In genomic region chr7:30349170-30349569, GRCh38 we compare ENCODE assay signal across 12 cellular contexts.
DNase-seq lines count a peak whose midpoint lies in the region; ATAC-seq and TF ChIP-seq lines count a peak whose summit lies in the region.
"Had no signal": no experiment of that assay in that cellular context is flagged by ENCODE, and none has a peak within 500 bp of the region (broad histone marks: within the 10 kb centered on the region; RNA-seq: fewer than 3 reads in every experiment).

No MANE protein-coding gene starts in this region.

- H3K36me3 Mint-ChIP-seq in T-helper 2 cell treated with Interferon-gamma antibody and Interleukin-4, amounts not matched to agents 5 μg/mL and 100 μg/mL, for 36 hours (ENCODE audit: low read depth), result peaks cover 5% of the 10 kb centered on the region
- H3K36me3 Mint-ChIP-seq in naive thymus-derived CD4-positive, alpha-beta T cell, result peaks cover 0 to 2% (median 0%) of the 10 kb centered on the region in 5 donors

- ATAC-seq in naive thymus-derived CD4-positive, alpha-beta T cell, result no peak

- H3K4me1 ChIP-seq in OCI-LY1 (ENCODE audit: insufficient read depth, low read length, severe bottlenecking) (peaks cover 79% of the 10 kb centered on the region), esophagus squamous epithelium (peaks cover 5 to 68% (median 14%) of the 10 kb centered on the region in 3 donors), tibial nerve (peaks cover 0 to 46% (median 9%) of the 10 kb centered on the region in 4 donors)
- peaks cover 18 to 25% of the 10 kb centered on the region in 2 donors for H3K4me1 ChIP-seq in naive thymus-derived CD4-positive, alpha-beta T cell (ENCODE audit: control insufficient read depth in 2 of 2, insufficient read depth in 2 of 2, low read length in 2 of 2)

- peak overlapping the region; percentile 41; the same call in 1 of the 2 replicates for H3K9ac ChIP-seq in OCI-LY1 (ENCODE audit: low read length)

- H3K4me3 Mint-ChIP-seq in T-helper 2 cell treated with Interferon-gamma antibody and Interleukin-4, amounts not matched to agents 5 μg/mL and 100 μg/mL, for 36 hours, result no peak overlapping the region
- H3K4me3 Mint-ChIP-seq in naive thymus-derived CD4-positive, alpha-beta T cell, result no peak overlapping the region

- H3K27me3 ChIP-seq in OCI-LY1 (ENCODE audit: insufficient read depth, low read length) (no peaks in the 10 kb centered on the region), esophagus squamous epithelium (no peaks in the 10 kb centered on the region), tibial nerve (no peaks in the 10 kb centered on the region)
- H3K27me3 ChIP-seq in naive thymus-derived CD4-positive, alpha-beta T cell (ENCODE audit: control insufficient read depth in 2 of 2, insufficient read depth in 2 of 2, low read length in 2 of 2), result no peaks in the 10 kb centered on the region
- H3K27me3 ChIP-seq: breast epithelium had no signal

- H3K4me1 Mint-ChIP-seq in T-helper 2 cell treated with Interferon-gamma antibody and Interleukin-4, amounts not matched to agents 5 μg/mL and 100 μg/mL, for 36 hours (ENCODE audit: low read depth), result peaks cover 59% of the 10 kb centered on the region
- H3K4me1 Mint-ChIP-seq in naive thymus-derived CD4-positive, alpha-beta T cell, result peaks cover 30 to 69% (median 44%) of the 10 kb centered on the region in 7 donors

- TF ChIP-seq CTCF in OCI-LY1 (IDR thresholded peaks at IDR 0.05; ENCODE audit: low read length), result no peak
- no peak for TF ChIP-seq CTCF in esophagus squamous epithelium (IDR thresholded peaks at IDR 0.05)
- no peak for TF ChIP-seq CTCF in tibial nerve (IDR thresholded peaks at IDR 0.05)

- H3K9me2 ChIP-seq in OCI-LY1 (ENCODE audit: low read depth, low read length), result no peaks in the 10 kb centered on the region

- intact Hi-C loops in esophagus squamous epithelium (cut with DNase I), result no loop called here
- intact Hi-C loops in naive thymus-derived CD4-positive, alpha-beta T cell (cut with micrococcal nuclease), result loop anchor here (1.0 to 10.0 kb wide), 4 partner anchors 130 to 322 kb away; partner anchors contain the start of genes FKBP14 (in 1 of the 2), GARS1 (in 1 of the 2), MTURN (in 1 of the 2) and NOD1 (in 1 of the 2)

- POLR2A ChIA-PET in naive thymus-derived CD4-positive, alpha-beta T cell (lab: Charles Lee), result interaction anchor here (1.0 to 6.8 kb wide), 5 partner anchors 20 to 129 kb away, joined by 3 to 50 read pairs (median 7); partner anchors contain the start of genes NOD1 and ZNRF2

- H3F3A ChIP-seq in OCI-LY1 (ENCODE audit: insufficient read depth, low read length), result peaks cover 3% of the 10 kb centered on the region; the same call in 1 of the 2 replicates

- DNase-seq in T-helper 2 cell treated with Interferon-gamma antibody and Interleukin-4, amounts not matched to agents 5 μg/mL and 100 μg/mL, for 36 hours (ENCODE audit: low spot score), result no peak
- DNase-seq in T-helper 2 cell (no peak), esophagus squamous epithelium (lab: John Stamatoyannopoulos, UW) (no peak), tibial nerve (ENCODE audit: low spot score in 2 of 2) (no peak), RPMI8226 (no peak), DMS153 (lab: John Stamatoyannopoulos, UW) (no peak)
- DNase-seq in naive thymus-derived CD4-positive, alpha-beta T cell, result no peak
- DNase-seq: activated naive CD4-positive, alpha-beta T cell treated with Interleukin-2 at 50 U/mL for 16 hours; DMS 273 treated with DMSO at 0.1 percent for 48 hours; stimulated activated CD4-positive, alpha-beta T cell treated with anti-CD3 and anti-CD28 coated beads, Interleukin-12 subunit alpha, Interleukin-12 subunit beta, amount 100 ng/mL, for 4 hours had no signal

- 75 to 84% methylated on average over 3 of the region's 3 CpGs for WGBS in esophagus squamous epithelium, 2 donors
- WGBS in tibial nerve, 2 donors, result 88 to 94% methylated on average over 3 of the region's 3 CpGs

- H3K27ac ChIP-seq in OCI-LY1 (ENCODE audit: low read depth, low read length, poor library complexity, severe bottlenecking) (peak overlapping the region; percentile 84), esophagus squamous epithelium (peak overlapping the region in 3 of 4 donors; percentile 68 to 71 (median 70)), tibial nerve (peak overlapping the region in 3 of 4 donors; percentile 59 to 79 (median 66))
- H3K27ac ChIP-seq in naive thymus-derived CD4-positive, alpha-beta T cell (ENCODE audit: low read depth, low read length), result no peak overlapping the region

- no peak overlapping the region for H3K4me3 ChIP-seq in OCI-LY1 (ENCODE audit: low read depth, low read length, poor library complexity, severe bottlenecking)
- H3K4me3 ChIP-seq in esophagus squamous epithelium, result no peak overlapping the region
- H3K4me3 ChIP-seq in tibial nerve, result no peak overlapping the region
- no peak overlapping the region for H3K4me3 ChIP-seq in naive thymus-derived CD4-positive, alpha-beta T cell (ENCODE audit: low read length)
- H3K4me3 ChIP-seq: breast epithelium had no signal

- H3K9me3 ChIP-seq in OCI-LY1 (ENCODE audit: low read length) (no peaks in the 10 kb centered on the region), esophagus squamous epithelium (no peaks in the 10 kb centered on the region), tibial nerve (no peaks in the 10 kb centered on the region)
- no peaks in the 10 kb centered on the region for H3K9me3 ChIP-seq in naive thymus-derived CD4-positive, alpha-beta T cell (ENCODE audit: control insufficient read depth in 2 of 3, low read length in 3 of 3)
- H3K9me3 ChIP-seq: breast epithelium had no signal

- no peak overlapping the region for H2AFZ ChIP-seq in OCI-LY1 (ENCODE audit: low read length)

- H3K4me2 ChIP-seq in OCI-LY1 (ENCODE audit: low read length), result peak overlapping the region; percentile 57; the same call in 1 of the 2 replicates

- TF ChIP-seq EP300 in tibial nerve (IDR thresholded peaks at IDR 0.05), result no peak

- no peaks in the 10 kb centered on the region for H3K9me3 Mint-ChIP-seq in T-helper 2 cell treated with Interferon-gamma antibody and Interleukin-4, amounts not matched to agents 5 μg/mL and 100 μg/mL, for 36 hours
- H3K9me3 Mint-ChIP-seq in naive thymus-derived CD4-positive, alpha-beta T cell, result no peaks in the 10 kb centered on the region

- no peak for TF ChIP-seq POLR2A in esophagus squamous epithelium (IDR thresholded peaks at IDR 0.05)
- TF ChIP-seq POLR2A in tibial nerve (IDR thresholded peaks at IDR 0.05), result no peak

- H3K36me3 ChIP-seq in OCI-LY1 (ENCODE audit: insufficient read depth, low read length) (no peaks in the 10 kb centered on the region), esophagus squamous epithelium (no peaks in the 10 kb centered on the region), tibial nerve (no peaks in the 10 kb centered on the region)
- no peaks in the 10 kb centered on the region for H3K36me3 ChIP-seq in naive thymus-derived CD4-positive, alpha-beta T cell (ENCODE audit: control insufficient read depth in 2 of 3, insufficient read depth in 3 of 3, low read length in 3 of 3)
- H3K36me3 ChIP-seq: breast epithelium had no signal

- H4K20me1 ChIP-seq in OCI-LY1 (ENCODE audit: insufficient read depth, low read length), result no peaks in the 10 kb centered on the region

- CTCF ChIA-PET in naive thymus-derived CD4-positive, alpha-beta T cell (lab: Charles Lee), result interaction anchor here (0.6 to 8.1 kb wide), 7 partner anchors 26 to 353 kb away, joined by 3 to 58 read pairs (median 3); partner anchors contain the start of genes NOD1 and ZNRF2

- H3K79me2 ChIP-seq in OCI-LY1 (ENCODE audit: insufficient read depth, low read length), result peaks cover 43% of the 10 kb centered on the region

- no peaks in the 10 kb centered on the region for H3K27me3 Mint-ChIP-seq in T-helper 2 cell treated with Interferon-gamma antibody and Interleukin-4, amounts not matched to agents 5 μg/mL and 100 μg/mL, for 36 hours (ENCODE audit: low read depth)
- peaks cover 0 to 3% (median 0%) of the 10 kb centered on the region in 5 donors for H3K27me3 Mint-ChIP-seq in naive thymus-derived CD4-positive, alpha-beta T cell

- peak overlapping the region; percentile 97 for H3K27ac Mint-ChIP-seq in T-helper 2 cell treated with Interferon-gamma antibody and Interleukin-4, amounts not matched to agents 5 μg/mL and 100 μg/mL, for 36 hours
- H3K27ac Mint-ChIP-seq in naive thymus-derived CD4-positive, alpha-beta T cell, result peak overlapping the region in 2 of 9 donors; percentile 69 to 82
